Comparison of ENCODE assay signal across 13 cellular contexts in the genomic region with DNA sequence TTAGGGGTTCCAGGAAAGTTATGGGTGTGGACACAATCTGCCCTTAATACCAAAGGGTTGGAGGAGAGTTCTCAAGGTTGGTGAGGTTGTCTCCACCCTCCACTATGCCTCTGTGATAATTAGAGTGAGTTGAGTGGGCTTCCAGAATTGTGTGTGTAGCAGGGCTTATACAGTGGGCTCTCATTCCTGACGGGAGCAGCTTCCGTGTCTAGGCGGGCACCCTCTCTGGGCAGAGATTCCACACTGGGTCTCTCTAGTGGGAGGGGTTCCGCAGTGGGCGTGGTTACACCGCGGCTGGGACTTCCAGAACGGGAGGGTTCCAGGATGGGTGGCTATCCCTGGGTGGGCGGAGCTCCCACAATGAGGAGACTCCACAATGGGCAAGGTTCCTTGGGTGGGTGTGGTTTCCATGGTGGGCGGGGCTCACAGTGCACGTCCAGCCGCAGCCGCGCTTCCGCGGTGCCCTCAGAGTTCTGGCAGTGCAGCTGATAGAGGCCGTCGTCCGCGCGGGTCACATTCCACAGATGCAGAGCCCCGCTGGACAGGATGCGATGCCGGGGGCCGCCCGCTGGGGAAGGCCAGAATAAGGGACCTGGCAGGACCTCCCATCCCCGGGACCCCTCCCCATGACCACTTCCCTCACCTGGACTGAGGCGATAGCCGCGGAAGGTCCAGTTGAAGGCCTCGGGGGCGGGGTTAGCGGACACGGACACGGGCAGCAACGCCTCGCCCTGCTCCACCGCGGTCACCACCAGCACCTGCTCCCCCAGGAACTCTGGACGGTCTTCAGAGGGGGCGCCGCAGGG. TPM values are rescaled to one million over a fixed set of nuclear protein-coding genes. Genes with fewer than 3 reads are reported as not detected.
DNase-seq lines count a peak whose midpoint lies in the region; ATAC-seq and TF ChIP-seq lines count a peak whose summit lies in the region.
"Had no signal": no experiment of that assay in that cellular context is flagged by ENCODE, and none has a peak within 500 bp of the region (broad histone marks: within the 10 kb centered on the region; RNA-seq: fewer than 3 reads in every experiment).

No MANE protein-coding gene starts in this region.

- H2BK15ac ChIP-seq in neuronal stem cell (ENCODE audit: low read length): no peak overlapping the region

- H4K8ac ChIP-seq in neuronal stem cell (ENCODE audit: low read depth, low read length): no peak overlapping the region

- H3K79me1 ChIP-seq in neuronal stem cell (ENCODE audit: low read depth, low read length): no peaks in the 10 kb centered on the region

- H2AK5ac ChIP-seq in neuronal stem cell (ENCODE audit: low read depth, low read length): no peak overlapping the region

- H3K4me2 ChIP-seq in neuronal stem cell (ENCODE audit: insufficient read depth, low read length, poor library complexity, severe bottlenecking): no peak overlapping the region

- no peak overlapping the region for H2BK12ac ChIP-seq in neuronal stem cell (ENCODE audit: low read length)

- H3K4ac ChIP-seq in neuronal stem cell (ENCODE audit: low read length): no peak overlapping the region

- H3K4me1 ChIP-seq in colonic mucosa: peaks cover 12% of the 10 kb centered on the region
- peaks cover 4 to 7% of the 10 kb centered on the region in 2 donors for H3K4me1 ChIP-seq in neuronal stem cell (ENCODE audit: control insufficient read depth in 2 of 2, insufficient read depth in 1 of 2, low read depth in 1 of 2, low read length in 2 of 2)

- H3K27me3 ChIP-seq in colonic mucosa (peaks cover 14% of the 10 kb centered on the region), neuronal stem cell (ENCODE audit: control insufficient read depth in 3 of 3, insufficient read depth in 3 of 3, low read depth in 1 of 3, low read length in 3 of 3) (peaks cover 21 to 74% (median 47%) of the 10 kb centered on the region in 3 experiments)

- H3K9ac ChIP-seq in colonic mucosa (ENCODE audit: low read depth in 2 of 2, low read length in 2 of 2) (peak overlapping the region in 1 of 2 donors; percentile 12), neuronal stem cell (ENCODE audit: low read depth, low read length, poor library complexity) (no peak overlapping the region)

- H3K14ac ChIP-seq in neuronal stem cell (ENCODE audit: low read length): peak overlapping the region; percentile 38

- no peaks in the 10 kb centered on the region for H3K9me3 ChIP-seq in colonic mucosa
- peaks cover 0 to 2% of the 10 kb centered on the region in 2 donors for H3K9me3 ChIP-seq in neuronal stem cell (replicated peaks in 1 of 2; ENCODE audit: control insufficient read depth in 2 of 2, insufficient read depth in 1 of 2, low read depth in 1 of 2, low read length in 2 of 2)

- H2BK5ac ChIP-seq in neuronal stem cell (ENCODE audit: low read length): peak overlapping the region; percentile 13

- no peak overlapping the region for H3K4me3 ChIP-seq in colonic mucosa
- no peak overlapping the region for H3K4me3 ChIP-seq in neuronal stem cell (ENCODE audit: low read length in 2 of 2)
- H3K4me3 ChIP-seq: esophagus muscularis mucosa, lung, Peyer's patch had no signal

- peak overlapping the region; percentile 95 for H3K23ac ChIP-seq in neuronal stem cell (ENCODE audit: low read depth, low read length, poor library complexity)

- no peak overlapping the region for H2BK120ac ChIP-seq in neuronal stem cell (ENCODE audit: low read depth, low read length)

- peak overlapping the region; percentile 17 for H2AFZ ChIP-seq in neuronal stem cell (ENCODE audit: low read length)

- peak overlapping the region; percentile 71 for H3K18ac ChIP-seq in neuronal stem cell (ENCODE audit: low read length)

- no peak for ATAC-seq in HG02885 (IDR thresholded peaks at IDR 0.05; ENCODE audit: poor library complexity, unreplicated experiment)
- no peak for ATAC-seq in HG03469 (IDR thresholded peaks at IDR 0.05; ENCODE audit: unreplicated experiment)

- H3K27ac ChIP-seq in colonic mucosa: no peak overlapping the region
- no peak overlapping the region for H3K27ac ChIP-seq in neuronal stem cell (replicated peaks; ENCODE audit: low read length)
- H3K27ac ChIP-seq: esophagus muscularis mucosa, Peyer's patch had no signal

- TF ChIP-seq CTCF in colonic mucosa (IDR thresholded peaks at IDR 0.05): no peak

- WGBS in neuronal stem cell (ENCODE audit: extremely low coverage in 2 of 2, insufficient read length in 2 of 2, insufficient replicate concordance in 1 of 2), 2 donors: no CpG with 5 or more reads among the region's 42 CpGs

- no peaks in the 10 kb centered on the region for H3K36me3 ChIP-seq in colonic mucosa
- no peaks in the 10 kb centered on the region for H3K36me3 ChIP-seq in neuronal stem cell (replicated peaks in 1 of 2; ENCODE audit: control insufficient read depth in 2 of 2, insufficient read depth in 2 of 2, low read length in 2 of 2)
- H3K36me3 ChIP-seq: esophagus muscularis mucosa, Peyer's patch had no signal

- intact Hi-C loops in colonic mucosa (cut with DNase I): no loop called here

- DNase-seq in NCI-H146 (lab: John Stamatoyannopoulos, UW): peak; percentile 62
- DNase-seq in NCI-H146 treated with DMSO at 0.1 percent for 48 hours (lab: John Stamatoyannopoulos, UW; ENCODE audit: unreplicated experiment): no peak
- peak; percentile 53 for DNase-seq in MV-4-11 (lab: John Stamatoyannopoulos, UW)
- DNase-seq in colonic mucosa: peak; percentile 76
- no peak for DNase-seq in neuronal stem cell (ENCODE audit: low spot score)
- no peak for DNase-seq in NCI-H1436 treated with DMSO at 0.1 percent for 48 hours (lab: John Stamatoyannopoulos, UW)
- DNase-seq: 8988T, Peyer's patch had no signal

- H4K91ac ChIP-seq in neuronal stem cell (ENCODE audit: low read depth, low read length, poor library complexity): no peak overlapping the region

RNA-seq across cellular contexts. Expression of gene NPHS1, which starts 8.4 kb away (rescaled TPM):
- total RNA-seq in colonic mucosa: not detected
- polyA plus RNA-seq in neuronal stem cell (2013, experiment 1 of 2): 0.74 TPM
- polyA plus RNA-seq in neuronal stem cell (2013, experiment 2 of 2): 0.58 TPM
- total RNA-seq: esophagus muscularis mucosa, M059J, Peyer's patch had no signal

RNA-seq across cellular contexts. Expression of gene KIRREL2, which starts 12.8 kb away (rescaled TPM):
- total RNA-seq in colonic mucosa: under 1 TPM in 1 of 2 donors, not detected in 1; 0.13 TPM
- polyA plus RNA-seq in neuronal stem cell (2013, experiment 1 of 2): 7.2 TPM
- 7.3 TPM for polyA plus RNA-seq in neuronal stem cell (2013, experiment 2 of 2)
- total RNA-seq: esophagus muscularis mucosa had no signal

RNA-seq across cellular contexts. Expression of gene APLP1, which starts 24.5 kb away (rescaled TPM):
- total RNA-seq in colonic mucosa: 1 to 10 TPM; 2.6 to 3.7 TPM
- 299 TPM for polyA plus RNA-seq in neuronal stem cell (2013, experiment 1 of 2)
- 297 TPM for polyA plus RNA-seq in neuronal stem cell (2013, experiment 2 of 2)

RNA-seq across cellular contexts. Expression of gene PRODH2, which starts 31.2 kb away (rescaled TPM):
- total RNA-seq in colonic mucosa: not detected
- not detected for polyA plus RNA-seq in neuronal stem cell (2013, experiment 1 of 2)
- polyA plus RNA-seq in neuronal stem cell (2013, experiment 2 of 2): not detected
- total RNA-seq: esophagus muscularis mucosa, lung, M059J, Peyer's patch had no signal
- polyA plus RNA-seq: lung had no signal

RNA-seq across cellular contexts. Expression of gene NFKBID, which starts 56.5 kb away (rescaled TPM):
- 10 to 100 TPM in 1 of 2 donors, 1 to 10 TPM in 1; 8.6 to 11.2 TPM for total RNA-seq in colonic mucosa
- polyA plus RNA-seq in neuronal stem cell (2013, experiment 1 of 2): 4.8 TPM
- polyA plus RNA-seq in neuronal stem cell (2013, experiment 2 of 2): 4.7 TPM

Comparison
In these comparisons a context has a peak if more than half of its experiments do, and no peak if none do; other contexts are left out.
1. DNase-seq: peak in NCI-H146 (single experiment), MV-4-11 (single experiment) and colonic mucosa (single experiment); none in NCI-H146 treated with DMSO at 0.1 percent for 48 hours (single experiment), neuronal stem cell (single experiment) and NCI-H1436 treated with DMSO at 0.1 percent for 48 hours (single experiment).